In the genomic region with DNA sequence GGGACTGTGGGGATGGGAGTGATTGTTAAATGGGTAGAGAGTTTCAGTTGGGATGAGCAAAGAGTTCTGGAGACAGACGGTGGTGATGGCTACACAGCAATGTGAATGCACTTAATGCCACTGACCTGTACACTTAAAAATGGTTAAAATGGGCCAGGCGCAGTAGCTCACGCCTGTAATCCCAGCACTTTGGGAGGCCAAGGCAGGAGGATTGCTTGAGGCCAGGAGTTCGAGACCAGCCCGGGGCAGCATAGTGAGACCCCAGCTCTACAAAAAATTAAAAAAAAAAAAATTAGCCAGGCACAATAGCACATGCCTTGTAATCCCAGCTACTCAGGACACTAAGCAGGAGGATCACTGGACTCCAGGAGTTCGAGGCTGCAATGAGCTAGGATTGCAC, we compare ENCODE assay signal across 25 cellular contexts. TPM values are rescaled to one million over a fixed set of nuclear protein-coding genes. Genes with fewer than 3 reads are reported as not detected.
DNase-seq lines count a peak whose midpoint lies in the region; ATAC-seq, FAIRE-seq and TF ChIP-seq lines count a peak whose summit lies in the region.
"Had no signal": no experiment of that assay in that cellular context is flagged by ENCODE, and none has a peak within 500 bp of the region (broad histone marks: within the 10 kb centered on the region; RNA-seq: fewer than 3 reads in every experiment).

No MANE protein-coding gene starts in this region.

- H3K9me3 Mint-ChIP-seq in WTC11: no peaks in the 10 kb centered on the region
- H3K9me3 Mint-ChIP-seq: CD4-positive, alpha-beta T cell; GM23338 had no signal

- no peak for FAIRE-seq in kidney (lab: Jason Lieb, UNC)
- FAIRE-seq: A549, D721Med, GM18507 had no signal

- POLR2A ChIA-PET in HEK293 (lab: Yijun Ruan, JAX): interaction anchor here (0.7 kb wide), 1 partner anchor 35 kb away, joined by 8 read pairs; no protein-coding TSS in a partner anchor
- POLR2A ChIA-PET in WTC11 (lab: Charles Lee): interaction anchor here (1.1 kb wide), 1 partner anchor 23 kb away, joined by 3 read pairs; no protein-coding TSS in a partner anchor

- H3K27me3 Mint-ChIP-seq in WTC11 (ENCODE audit: low read depth): no peaks in the 10 kb centered on the region
- H3K27me3 Mint-ChIP-seq: CD4-positive, alpha-beta T cell had no signal

- H3K27ac ChIP-seq in HEK293 (ENCODE audit: extremely low read depth, low read depth, low read length) (no peak overlapping the region), kidney (ENCODE audit: low read depth in 2 of 2, low read length in 2 of 2) (no peak overlapping the region)
- H3K27ac ChIP-seq: A549; BLaER1 treated with 17β-estradiol and CSF1 and Interleukin-3, amounts not matched to agents 10 nM and 100 nM; KMS-11; PC-9; SJCRH30 had no signal

- peaks cover 37 to 41% of the 10 kb centered on the region in 2 experiments for H3K36me3 ChIP-seq in HEK293 (ENCODE audit: control insufficient read depth in 2 of 2, insufficient read depth in 1 of 2, low read length in 2 of 2)
- H3K36me3 ChIP-seq in kidney (ENCODE audit: control insufficient read depth in 1 of 2, insufficient read depth in 2 of 2, low read length in 2 of 2): peaks cover 7 to 13% of the 10 kb centered on the region in 2 donors

- TF ChIP-seq CTCF in HEK293 (tag by site-specific recombination; IDR thresholded peaks at IDR 0.05): no peak
- no peak for TF ChIP-seq CTCF in WTC11 (IDR thresholded peaks at IDR 0.05)
- TF ChIP-seq CTCF in kidney (IDR thresholded peaks at IDR 0.05; ENCODE audit: borderline replicate concordance, extremely low read depth, insufficient read depth): no peak

- H3K4me1 Mint-ChIP-seq in WTC11: peaks cover 22% of the 10 kb centered on the region

- DNase-seq in WTC11 (ENCODE audit: low spot score): no peak
- peak; percentile 8 for DNase-seq in kidney
- DNase-seq in UCSD-AML1 (lab: John Stamatoyannopoulos, UW; ENCODE audit: unreplicated experiment): no peak
- DNase-seq: AML-193; CD4-positive, alpha-beta T cell; IMR-90; MM.1S; NCI-H2029; NCI-H446 treated with DMSO at 0.1 percent for 48 hours; NCI-H526; NCI-H82; NK-92 treated with Interleukin-12 subunit alpha and Interleukin-12 subunit beta, amount 100 ng/mL, for 24 hours; PC-9; SJCRH30 had no signal

- peaks cover 32% of the 10 kb centered on the region for H3K36me3 Mint-ChIP-seq in WTC11

- ATAC-seq in WTC11: no peak
- no peak for ATAC-seq in GM19463 (IDR thresholded peaks at IDR 0.05; ENCODE audit: unreplicated experiment)
- ATAC-seq: A549, GM23338, Right ventricle myocardium inferior, SK-N-SH treated with all-trans-retinoic acid at 6 μM for 48 hours had no signal

- no peak overlapping the region; the same call in 1 of the 2 replicates for H3K27ac Mint-ChIP-seq in WTC11
- H3K27ac Mint-ChIP-seq: CD4-positive, alpha-beta T cell; GM23338 had no signal

- H3K4me3 ChIP-seq in HEK293 (ENCODE audit: low read depth, low read length) (no peak overlapping the region), kidney (ENCODE audit: low read length in 2 of 2) (no peak overlapping the region)
- H3K4me3 ChIP-seq: A549; BLaER1 treated with 17β-estradiol and CSF1 and Interleukin-3, amounts not matched to agents 10 nM and 100 nM; GM23338; HAP-1; PC-9; SJCRH30 had no signal

- peaks cover 2% of the 10 kb centered on the region; the same call in 1 of the 2 replicates for H3K4me1 ChIP-seq in HEK293 (ENCODE audit: control insufficient read depth, insufficient read depth, low read length)
- H3K4me1 ChIP-seq in kidney (ENCODE audit: control insufficient read depth in 1 of 2, insufficient read depth in 1 of 2, low read depth in 1 of 2, low read length in 2 of 2): no peaks in the 10 kb centered on the region
- H3K4me1 ChIP-seq: HAP-1, SJCRH30 had no signal

- H3K9me3 ChIP-seq in HEK293 (ENCODE audit: control insufficient read depth, insufficient read depth, low read depth, low read length) (no peaks in the 10 kb centered on the region), kidney (ENCODE audit: control insufficient read depth in 1 of 2, low read length in 2 of 2) (no peaks in the 10 kb centered on the region)
- H3K9me3 ChIP-seq: A549; BLaER1 treated with 17β-estradiol and CSF1 and Interleukin-3, amounts not matched to agents 10 nM and 100 nM; HAP-1; SJCRH30 had no signal

- CTCF ChIA-PET in HEK293 (lab: Yijun Ruan, JAX): interaction anchor here (0.7 kb wide), 1 partner anchor 46 kb away, joined by 3 read pairs; no protein-coding TSS in a partner anchor
- CTCF ChIA-PET in WTC11 (lab: Charles Lee): no interaction called here

- H3K9ac ChIP-seq in kidney (ENCODE audit: low read length in 2 of 2): no peak overlapping the region
- H3K9ac ChIP-seq: BLaER1 treated with 17β-estradiol and CSF1 and Interleukin-3, amounts not matched to agents 10 nM and 100 nM; KMS-11 had no signal

- intact Hi-C loops in kidney (cut with DNase I): no loop called here

- H3K4me3 Mint-ChIP-seq in WTC11: no peak overlapping the region
- H3K4me3 Mint-ChIP-seq: CD4-positive, alpha-beta T cell; GM23338 had no signal

TF ChIP-seq in HEK293, 187 proteins besides CTCF, POLR2A, EP300 and RAD21:
- no peak for TF ChIP-seq ZNF768 (tag by site-specific recombination; IDR thresholded peaks at IDR 0.05)
- no peak for TF ChIP-seq ZNF596 (tag by site-specific recombination; IDR thresholded peaks at IDR 0.05)
- peak; percentile 98 for TF ChIP-seq ZNF121 (tag by site-specific recombination; IDR thresholded peaks at IDR 0.05)
- TF ChIP-seq ZNF37A (tag by site-specific recombination; IDR thresholded peaks at IDR 0.05): no peak
- no peak for TF ChIP-seq ZNF704 (tag by site-specific recombination; IDR thresholded peaks at IDR 0.05)
- no peak for TF ChIP-seq ZNF221 (tag by site-specific recombination; IDR thresholded peaks at IDR 0.05; ENCODE audit: borderline replicate concordance)
- no peak for TF ChIP-seq KLF17 (tag by site-specific recombination; IDR thresholded peaks at IDR 0.05)
- no peak for TF ChIP-seq ZNF184 (tag by site-specific recombination; IDR thresholded peaks at IDR 0.05)

TF ChIP-seq in WTC11, 78 proteins besides CTCF, POLR2A, EP300 and RAD21:
- TF ChIP-seq ZNF121 (CRISPR knock-in tag; IDR thresholded peaks at IDR 0.05) (peak; percentile 94), ESRRA (CRISPR knock-in tag; IDR thresholded peaks at IDR 0.05; ENCODE audit: borderline replicate concordance) (no peak)
- TF ChIP-seq, protein P1, sequence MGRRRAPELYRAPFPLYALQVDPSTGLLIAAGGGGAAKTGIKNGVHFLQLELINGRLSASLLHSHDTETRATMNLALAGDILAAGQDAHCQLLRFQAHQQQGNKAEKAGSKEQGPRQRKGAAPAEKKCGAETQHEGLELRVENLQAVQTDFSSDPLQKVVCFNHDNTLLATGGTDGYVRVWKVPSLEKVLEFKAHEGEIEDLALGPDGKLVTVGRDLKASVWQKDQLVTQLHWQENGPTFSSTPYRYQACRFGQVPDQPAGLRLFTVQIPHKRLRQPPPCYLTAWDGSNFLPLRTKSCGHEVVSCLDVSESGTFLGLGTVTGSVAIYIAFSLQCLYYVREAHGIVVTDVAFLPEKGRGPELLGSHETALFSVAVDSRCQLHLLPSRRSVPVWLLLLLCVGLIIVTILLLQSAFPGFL (CRISPR knock-in tag; IDR thresholded peaks at IDR 0.05; ENCODE audit: borderline replicate concordance): no peak

RNA-seq across cellular contexts. Expression of gene LMAN2, which starts 7.7 kb away (rescaled TPM):
- total RNA-seq in WTC11 (2021) (141 to 162 TPM (median 147 TPM) in 3 replicates), kidney (137 TPM)
- 190 TPM for polyA plus RNA-seq in kidney (ENCODE audit: insufficient read depth, low read depth, low replicate concordance)

RNA-seq across cellular contexts. Expression of gene RGS14, which starts 13.9 kb away (rescaled TPM):
- total RNA-seq in WTC11 (2021) (60.4 to 74.6 TPM (median 64.6 TPM) in 3 replicates), kidney (28.4 TPM)
- polyA plus RNA-seq in kidney (ENCODE audit: insufficient read depth, low read depth, low replicate concordance): 56.3 TPM

RNA-seq across cellular contexts. Expression of gene MXD3, which starts 32.1 kb away (rescaled TPM):
- total RNA-seq in WTC11 (2021): 16.9 to 25.7 TPM (median 18.8 TPM) in 3 replicates
- total RNA-seq in kidney: 6.6 TPM
- polyA plus RNA-seq in kidney (ENCODE audit: insufficient read depth, low read depth, low replicate concordance): 4.9 TPM

RNA-seq across cellular contexts. Expression of gene PRELID1, which starts 40.2 kb away (rescaled TPM):
- total RNA-seq in WTC11 (2021) (235 to 273 TPM (median 245 TPM) in 3 replicates), kidney (90.8 TPM)
- polyA plus RNA-seq in kidney (ENCODE audit: insufficient read depth, low read depth, low replicate concordance): 351 TPM

RNA-seq across cellular contexts. Expression of gene RAB24, which starts 40.3 kb away (rescaled TPM):
- total RNA-seq in WTC11 (2021): 37.0 to 40.2 TPM (median 38.0 TPM) in 3 replicates
- total RNA-seq in kidney: 25.0 TPM
- polyA plus RNA-seq in kidney (ENCODE audit: insufficient read depth, low read depth, low replicate concordance): 77.6 TPM

Comparison
In these comparisons a context has a peak if more than half of its experiments do, and no peak if none do; other contexts are left out.
1. Of the 8 proteins assayed by ChIP-seq in both HEK293 and WTC11: peak only in HEK293: none; only in WTC11: none; in both: ZNF121; in neither: 7.